ENCODE assay signal across 1 cellular context in genomic region chr17:19580566-19580920, GRCh38. TPM values are rescaled to one million over a fixed set of nuclear protein-coding genes. Genes with fewer than 3 reads are reported as not detected.
"Had no signal": no experiment of that assay in that cellular context is flagged by ENCODE, and none has a peak within 500 bp of the region (broad histone marks: within the 10 kb centered on the region; RNA-seq: fewer than 3 reads in every experiment).

No MANE protein-coding gene starts in this region.

RNA-seq across cellular contexts. Expression of gene SLC47A1, which starts 46.9 kb away (rescaled TPM):
- total RNA-seq: activated naive CD8-positive, alpha-beta T cell treated with anti-CD3 and anti-CD28 coated beads for 36 hours had no signal
